15 cellular contexts compared by ENCODE assay signal in genomic region chr10:45439365-45439764, GRCh38.
"Had no signal": no experiment of that assay in that cellular context is flagged by ENCODE, and none has a peak within 500 bp of the region (broad histone marks: within the 10 kb centered on the region; RNA-seq: fewer than 3 reads in every experiment).

No MANE protein-coding gene starts in this region.

- H3K4me3 ChIP-seq: right lobe of liver had no signal

- H3K27ac ChIP-seq: right lobe of liver had no signal

- H3K9me3 Mint-ChIP-seq: activated naive CD4-positive, alpha-beta T cell treated with anti-CD3 and anti-CD28 coated beads, Interleukin-2, amount 50 U/mL, for 24 hours; T-cell had no signal

- H3K27ac Mint-ChIP-seq: activated CD4-positive, alpha-beta T cell treated with anti-CD3 and anti-CD28 coated beads for 36 hours; activated naive CD4-positive, alpha-beta T cell treated with anti-CD3 and anti-CD28 coated beads, Interleukin-2, amount 50 U/mL, for 24 hours; mesothelial cell of epicardium; progenitor cell of endocrine pancreas; T-cell had no signal

- ATAC-seq: activated CD4-positive, alpha-beta T cell treated with anti-CD3 and anti-CD28 coated beads for 36 hours; esophagus mucosa; right lobe of liver; T-cell had no signal

- H3K36me3 ChIP-seq: right lobe of liver had no signal

- H3K27me3 ChIP-seq: right lobe of liver had no signal

- H3K4me1 ChIP-seq: right lobe of liver had no signal

- H3K4me1 Mint-ChIP-seq: activated CD4-positive, alpha-beta T cell treated with anti-CD3 and anti-CD28 coated beads for 36 hours; mesothelial cell of epicardium had no signal

- DNase-seq: activated CD4-positive, alpha-beta T cell treated with anti-CD3 and anti-CD28 coated beads for 36 hours; amygdala; dermis blood vessel endothelial cell; hippocampal formation; kidney glomerular epithelial cell; right lobe of liver; stimulated activated CD4-positive, alpha-beta T cell treated with anti-CD3 and anti-CD28 coated beads, Interleukin-1b, Interleukin-23, amount 100 ng/mL, for 48 hours; stimulated activated naive CD4-positive, alpha-beta T cell; T-cell; T1000 had no signal

- H3K27me3 Mint-ChIP-seq: activated naive CD4-positive, alpha-beta T cell treated with anti-CD3 and anti-CD28 coated beads, Interleukin-2, amount 50 U/mL, for 24 hours; progenitor cell of endocrine pancreas had no signal

- H3K36me3 Mint-ChIP-seq: activated naive CD4-positive, alpha-beta T cell treated with anti-CD3 and anti-CD28 coated beads, Interleukin-2, amount 50 U/mL, for 24 hours; brain; mesothelial cell of epicardium; T-cell had no signal

- H3K9me3 ChIP-seq: right lobe of liver had no signal

- H3K4me3 Mint-ChIP-seq: activated CD4-positive, alpha-beta T cell treated with anti-CD3 and anti-CD28 coated beads for 36 hours; activated naive CD4-positive, alpha-beta T cell treated with anti-CD3 and anti-CD28 coated beads, Interleukin-2, amount 50 U/mL, for 24 hours; brain; mesothelial cell of epicardium; T-cell had no signal
